ENCODE assay signal across 12 cellular contexts in the genomic region with DNA sequence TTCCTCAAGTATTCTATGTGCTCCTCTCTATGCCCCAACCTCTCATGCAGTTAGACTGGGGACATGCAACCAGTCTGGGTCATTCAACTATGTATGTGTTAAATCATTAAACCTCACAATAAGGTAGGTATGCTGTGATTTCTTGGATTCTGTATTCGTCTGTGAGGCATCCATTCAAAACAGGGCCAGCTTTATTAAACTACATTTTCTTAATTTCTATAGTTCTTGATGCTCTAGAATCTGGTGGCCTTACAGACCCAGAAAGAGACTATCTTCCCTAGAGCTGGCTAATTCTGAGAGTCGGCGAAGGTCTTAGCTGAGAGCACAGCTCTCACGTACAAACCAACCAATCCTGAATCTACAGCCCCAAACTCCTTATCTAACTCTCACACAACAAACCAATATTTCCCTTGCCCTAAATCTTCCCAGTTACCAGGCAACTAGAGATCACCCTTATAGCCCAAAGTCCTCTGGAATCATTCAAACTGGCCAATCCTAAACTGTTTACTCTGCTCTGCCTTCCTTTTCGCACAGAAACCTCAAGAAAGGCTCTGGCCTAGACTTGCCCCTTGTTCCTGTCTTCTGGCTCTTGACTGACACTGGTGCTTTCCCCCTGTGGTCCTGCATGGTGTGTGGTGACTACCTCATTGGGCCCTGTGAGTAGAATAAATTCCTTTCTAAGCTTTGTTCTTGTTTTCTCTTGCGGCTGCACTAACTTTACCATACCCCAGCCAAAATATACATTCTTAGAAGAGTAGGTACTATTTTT.
DNase-seq lines count a peak whose midpoint lies in the region; ATAC-seq, FAIRE-seq and TF ChIP-seq lines count a peak whose summit lies in the region.
"Had no signal": no experiment of that assay in that cellular context is flagged by ENCODE, and none has a peak within 500 bp of the region (broad histone marks: within the 10 kb centered on the region; RNA-seq: fewer than 3 reads in every experiment).

No MANE protein-coding gene starts in this region.

- no peak for TF ChIP-seq CTCF in Calu3 (IDR thresholded peaks at IDR 0.05; ENCODE audit: unreplicated experiment)
- no peak for TF ChIP-seq CTCF in bronchial epithelial cell (IDR thresholded peaks at IDR 0.05; ENCODE audit: insufficient read depth, low read length, severe bottlenecking)
- no peak for TF ChIP-seq CTCF in endodermal cell (conservative IDR thresholded peaks at IDR 0.05)

- WGBS in endodermal cell (ENCODE audit: insufficient coverage in 1 of 2, insufficient read length in 1 of 2), 2 experiments, result 84 to 97% methylated on average over 5 of the region's 6 CpGs

- H3K27ac Mint-ChIP-seq in Calu3 (ENCODE audit: unreplicated experiment) (peak overlapping the region; percentile 19), endodermal cell (no peak overlapping the region)

- H3K4me1 Mint-ChIP-seq in Calu3 (ENCODE audit: low read depth, unreplicated experiment) (peaks cover 23% of the 10 kb centered on the region), endodermal cell (no peaks in the 10 kb centered on the region)

- ATAC-seq in GM19395 (IDR thresholded peaks at IDR 0.05; ENCODE audit: unreplicated experiment), result peak; percentile 72
- peak; percentile 56 for ATAC-seq in HG03159 (IDR thresholded peaks at IDR 0.05; ENCODE audit: unreplicated experiment)
- no peak for ATAC-seq in GM18519 (IDR thresholded peaks at IDR 0.05; ENCODE audit: low FRiP score, unreplicated experiment)
- ATAC-seq in HG03457 (IDR thresholded peaks at IDR 0.05; ENCODE audit: unreplicated experiment), result no peak

- H3K9ac ChIP-seq in endodermal cell (ENCODE audit: extremely low read depth, low read length, poor library complexity, severe bottlenecking), result no peak overlapping the region

- peak; percentile 23 for FAIRE-seq in bronchial epithelial cell (lab: Jason Lieb, UNC)

- BruUV-seq in Calu3 (replicated peaks; lab: Mats Ljungman, UMichigan), result no TSS peak

- H3K4me3 Mint-ChIP-seq in Calu3 (ENCODE audit: low read depth, unreplicated experiment) (no peak overlapping the region), endodermal cell (no peak overlapping the region)

- intact Hi-C loops in Calu3 (cut with micrococcal nuclease; ENCODE audit: unreplicated experiment), result no loop called here

- H3K27me3 ChIP-seq in bronchial epithelial cell (ENCODE audit: control insufficient read depth, insufficient read depth, low read length) (no peaks in the 10 kb centered on the region), endodermal cell (ENCODE audit: control insufficient read depth, insufficient read depth, low read length, poor library complexity, severe bottlenecking) (peaks cover 14% of the 10 kb centered on the region)
- H3K27me3 ChIP-seq: BE2C had no signal

- H3K36me3 ChIP-seq in bronchial epithelial cell (ENCODE audit: control insufficient read depth, insufficient read depth, low read length) (no peaks in the 10 kb centered on the region), endodermal cell (ENCODE audit: control insufficient read depth, insufficient read depth, low read length) (no peaks in the 10 kb centered on the region)
- H3K36me3 ChIP-seq: BE2C had no signal

- H3K9me3 ChIP-seq in endodermal cell (ENCODE audit: control insufficient read depth, low read length), result no peaks in the 10 kb centered on the region
- H3K9me3 ChIP-seq: BE2C had no signal

- H3K27me3 Mint-ChIP-seq in Calu3 (ENCODE audit: unreplicated experiment) (no peaks in the 10 kb centered on the region), endodermal cell (ENCODE audit: insufficient read depth) (peaks cover 16% of the 10 kb centered on the region)

- CTCF ChIA-PET in Calu3 (lab: Charles Lee), result no interaction called here

- no peak overlapping the region for H3K4me3 ChIP-seq in bronchial epithelial cell (ENCODE audit: low read depth, low read length)
- no peak overlapping the region for H3K4me3 ChIP-seq in endodermal cell (ENCODE audit: low read length)

- H3K9me3 Mint-ChIP-seq in Calu3 (ENCODE audit: low read depth, unreplicated experiment) (peaks cover 2% of the 10 kb centered on the region), endodermal cell (no peaks in the 10 kb centered on the region)

- H3K36me3 Mint-ChIP-seq in Calu3 (ENCODE audit: insufficient read depth, unreplicated experiment) (no peaks in the 10 kb centered on the region), endodermal cell (ENCODE audit: low read depth) (no peaks in the 10 kb centered on the region)

- H3K27ac ChIP-seq in endodermal cell (ENCODE audit: low read depth, low read length), result no peak overlapping the region

- no peaks in the 10 kb centered on the region for H3K4me1 ChIP-seq in endodermal cell (ENCODE audit: control insufficient read depth, insufficient read depth, low read length)
- H3K4me1 ChIP-seq: BE2C had no signal

- DNase-seq in Calu3 (no peak), bronchial epithelial cell (ENCODE audit: low read depth) (peak; percentile 80), endodermal cell (no peak), DMS 273 (lab: John Stamatoyannopoulos, UW; ENCODE audit: unreplicated experiment) (no peak)
- DNase-seq: BE2C; effector CD4-positive, alpha-beta T cell; substantia nigra; SW 1271 had no signal

Comparison
In these comparisons a context has a peak if more than half of its experiments do, and no peak if none do; other contexts are left out.
1. ATAC-seq: peak in GM19395 (single experiment) and HG03159 (single experiment); none in GM18519 (single experiment) and HG03457 (single experiment).